1 cellular context compared by ENCODE assay signal in genomic region chr18:8974696-8975095, GRCh38.
TF ChIP-seq lines count a peak whose summit lies in the region.

No MANE protein-coding gene starts in this region.

TF ChIP-seq in H1, 55 proteins besides CTCF, POLR2A, EP300 and RAD21 (continued from another document):
- TF ChIP-seq ATF3 (IDR thresholded peaks at IDR 0.05; ENCODE audit: insufficient read depth, low read depth, low read length) = no peak
- no peak for TF ChIP-seq CHD7 (IDR thresholded peaks at IDR 0.05; ENCODE audit: insufficient replicate concordance, low read length)
- TF ChIP-seq ZNF274 (IDR thresholded peaks at IDR 0.05; ENCODE audit: borderline replicate concordance, extremely low read depth, low read length) = no peak
- no peak for TF ChIP-seq TAF7 (optimal IDR thresholded peaks at IDR 0.05; ENCODE audit: borderline replicate concordance, low read depth, low read length)
- no peak for TF ChIP-seq EGR1 (IDR thresholded peaks at IDR 0.05; ENCODE audit: borderline replicate concordance, low read depth, low read length)
- no peak for TF ChIP-seq E2F6 (IDR thresholded peaks at IDR 0.05)
- TF ChIP-seq BRCA1 (IDR thresholded peaks at IDR 0.05; ENCODE audit: low read depth, low read length) = no peak
- TF ChIP-seq YY1 (IDR thresholded peaks at IDR 0.05; ENCODE audit: low read depth, low read length) = no peak
- TF ChIP-seq SP4 (IDR thresholded peaks at IDR 0.05; ENCODE audit: low read length) = no peak
- TF ChIP-seq TCF12 (IDR thresholded peaks at IDR 0.05; ENCODE audit: low read depth, low read length) = no peak
- TF ChIP-seq ATF2 (IDR thresholded peaks at IDR 0.05; ENCODE audit: low read length) = no peak
- TF ChIP-seq RBBP5 (IDR thresholded peaks at IDR 0.05; ENCODE audit: borderline replicate concordance, low read depth, low read length) = no peak
TF ChIP-seq in H1: peak in this region for 0.
